Comparison of ENCODE assay signal across 9 cellular contexts in genomic region chr3:136955813-136956212, GRCh38. TPM values are rescaled to one million over a fixed set of nuclear protein-coding genes. Genes with fewer than 3 reads are reported as not detected.
DNase-seq lines count a peak whose midpoint lies in the region; ATAC-seq and TF ChIP-seq lines count a peak whose summit lies in the region.
"Had no signal": no experiment of that assay in that cellular context is flagged by ENCODE, and none has a peak within 500 bp of the region (broad histone marks: within the 10 kb centered on the region; RNA-seq: fewer than 3 reads in every experiment).

No MANE protein-coding gene starts in this region.

- peaks cover 16% of the 10 kb centered on the region for H3K4me1 Mint-ChIP-seq in T-helper 17 cell

- peak overlapping the region; percentile 58 for H3K4me2 ChIP-seq in skeletal muscle satellite cell (ENCODE audit: low read length)

- no peaks in the 10 kb centered on the region for H3K27me3 Mint-ChIP-seq in T-helper 17 cell
- H3K27me3 Mint-ChIP-seq: activated naive CD8-positive, alpha-beta T cell had no signal

- no peak overlapping the region for H3K4me3 Mint-ChIP-seq in T-helper 17 cell
- H3K4me3 Mint-ChIP-seq: activated naive CD8-positive, alpha-beta T cell had no signal

- intact Hi-C loops in ovary (cut with DNase I), result no loop called here

- TF ChIP-seq CTCF in ovary (IDR thresholded peaks at IDR 0.05), result no peak
- no peak for TF ChIP-seq CTCF in tibial nerve (IDR thresholded peaks at IDR 0.05)

- peak; percentile 83 for DNase-seq in GM04504 (ENCODE audit: low read depth)
- no peak for DNase-seq in T-helper 17 cell
- DNase-seq in fibroblast of the conjunctiva (ENCODE audit: low read depth), result peak; percentile 72
- DNase-seq in ovary, result no peak
- DNase-seq in tibial nerve (ENCODE audit: low spot score in 2 of 2), result no peak
- DNase-seq in OCI-M1 (lab: John Stamatoyannopoulos, UW), result no peak
- DNase-seq in DMS79 treated with DMSO at 0.1 percent for 48 hours (lab: John Stamatoyannopoulos, UW), result no peak

- H3K4me1 ChIP-seq in skeletal muscle satellite cell (ENCODE audit: control insufficient read depth, insufficient read depth, low read length) (peaks cover 32% of the 10 kb centered on the region), ovary (ENCODE audit: insufficient read depth) (no peaks in the 10 kb centered on the region), tibial nerve (peaks cover 0 to 47% (median 10%) of the 10 kb centered on the region in 4 donors)

- H3K4me3 ChIP-seq in skeletal muscle satellite cell (ENCODE audit: low read length) (no peak overlapping the region), ovary (no peak overlapping the region), tibial nerve (no peak overlapping the region)

- TF ChIP-seq POLR2A in ovary (IDR thresholded peaks at IDR 0.05) (no peak), tibial nerve (IDR thresholded peaks at IDR 0.05) (no peak)

- H3K9me3 ChIP-seq in T-helper 17 cell (ENCODE audit: control insufficient read depth, low read length, poor library complexity, severe bottlenecking) (no peaks in the 10 kb centered on the region), skeletal muscle satellite cell (replicated peaks; ENCODE audit: low read length) (no peaks in the 10 kb centered on the region), ovary (no peaks in the 10 kb centered on the region), tibial nerve (no peaks in the 10 kb centered on the region)

- H3K36me3 ChIP-seq in skeletal muscle satellite cell (ENCODE audit: insufficient read depth, low read length) (no peaks in the 10 kb centered on the region), ovary (no peaks in the 10 kb centered on the region), tibial nerve (no peaks in the 10 kb centered on the region)

- peak overlapping the region; percentile 24 for H3K27ac Mint-ChIP-seq in T-helper 17 cell
- H3K27ac Mint-ChIP-seq: activated naive CD8-positive, alpha-beta T cell had no signal

- TF ChIP-seq EP300 in ovary (IDR thresholded peaks at IDR 0.05), result no peak
- no peak for TF ChIP-seq EP300 in tibial nerve (IDR thresholded peaks at IDR 0.05)

- no peak for ATAC-seq in T-helper 17 cell

- no peak overlapping the region for H3K27ac ChIP-seq in ovary
- H3K27ac ChIP-seq in tibial nerve, result no peak overlapping the region

- H3K27me3 ChIP-seq in skeletal muscle satellite cell (ENCODE audit: control insufficient read depth, insufficient read depth, low read length) (no peaks in the 10 kb centered on the region), ovary (no peaks in the 10 kb centered on the region), tibial nerve (no peaks in the 10 kb centered on the region)

- no peaks in the 10 kb centered on the region for H3K36me3 Mint-ChIP-seq in T-helper 17 cell (ENCODE audit: low read depth)

- no peak overlapping the region for H3K9ac ChIP-seq in skeletal muscle satellite cell (ENCODE audit: low read depth, low read length)

- WGBS in ovary, 3 donors, result 60 to 65% (median 61%) methylated on average over 2 of the region's 2 CpGs
- 55% methylated on average over 2 of the region's 2 CpGs for WGBS in tibial nerve, 2 donors

RNA-seq across cellular contexts. Expression of gene IL20RB, which starts 2.0 kb away (rescaled TPM):
- total RNA-seq in T-helper 17 cell, result 1 to 10 TPM; 3.2 to 4.2 TPM
- total RNA-seq in skeletal muscle satellite cell (2012; rRNA removed), result 3.5 and 3.8 TPM in 2 replicates
- total RNA-seq in ovary, result 1 to 10 TPM in 3 of 7 donors, under 1 TPM in 4; 0.35 to 1.7 (median 0.60) TPM
- polyA plus RNA-seq in ovary, result under 1 TPM; 0.39 to 0.82 TPM
- total RNA-seq in tibial nerve, result 10 to 100 TPM; 16.8 to 50.9 (median 45.3) TPM

Comparison
In these comparisons a context has a peak if more than half of its experiments do, and no peak if none do; other contexts are left out.
1. DNase-seq: peak in GM04504 (single experiment) and fibroblast of the conjunctiva (single experiment); none in T-helper 17 cell (0 of 3), ovary (0 of 5), tibial nerve (0 of 2), OCI-M1 (single experiment) and DMS79 treated with DMSO at 0.1 percent for 48 hours (single experiment).